In the genomic region with DNA sequence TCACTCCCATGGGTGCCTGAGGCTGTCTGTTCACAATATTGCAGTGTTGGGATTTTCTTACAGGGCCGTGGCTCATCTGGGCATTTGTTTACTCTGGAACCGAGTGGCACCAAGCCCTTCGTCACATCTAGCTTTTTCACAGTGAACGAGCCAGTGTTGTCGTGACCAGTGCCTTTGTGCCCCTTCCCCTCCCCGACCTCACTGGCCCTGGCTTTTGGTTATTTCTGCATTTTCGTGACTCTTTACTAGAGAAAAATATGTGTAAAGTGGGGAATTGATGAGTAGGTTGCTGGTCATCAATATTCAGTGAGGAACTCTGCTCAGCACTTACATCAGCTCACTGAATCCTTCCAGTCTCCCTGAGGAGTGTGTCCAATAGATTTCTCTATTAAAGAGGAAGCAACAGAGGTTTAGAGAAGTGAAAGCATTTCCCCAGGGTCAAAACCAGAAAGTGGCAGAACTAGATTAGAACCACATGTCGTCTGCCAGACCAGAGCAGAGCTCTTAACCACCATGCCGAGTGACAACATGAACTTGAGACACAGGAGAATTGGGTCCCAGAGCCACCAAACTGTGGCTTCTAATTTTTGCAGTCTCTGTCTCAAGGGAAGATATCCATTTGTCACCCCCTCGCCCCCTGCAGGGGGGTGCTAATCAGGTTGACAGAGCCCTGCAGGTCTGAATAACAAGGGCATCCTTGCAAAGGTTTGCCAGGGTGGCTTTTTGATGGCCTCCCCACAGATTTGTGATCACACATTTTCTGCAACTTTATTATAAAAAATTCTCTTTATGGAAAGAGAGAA, we compare ENCODE assay signal across 10 cellular contexts.
DNase-seq lines count a peak whose midpoint lies in the region; ATAC-seq and TF ChIP-seq lines count a peak whose summit lies in the region.
"Had no signal": no experiment of that assay in that cellular context is flagged by ENCODE, and none has a peak within 500 bp of the region (broad histone marks: within the 10 kb centered on the region; RNA-seq: fewer than 3 reads in every experiment).

No MANE protein-coding gene starts in this region.

- DNase-seq in AG08395 (ENCODE audit: low spot score): peak; percentile 26
- DNase-seq in NOMO-1 treated with dmso at 0.1 percent for 144 hours (lab: John Stamatoyannopoulos, UW; ENCODE audit: unreplicated experiment): peak; percentile 89
- DNase-seq in left cardiac atrium: no peak
- DNase-seq in thyroid gland: no peak
- DNase-seq in NCI-H226: no peak
- DNase-seq in HuH-7.5 (ENCODE audit: low spot score): no peak
- DNase-seq: activated naive CD8-positive, alpha-beta T cell treated with anti-CD3 and anti-CD28 coated beads, Interleukin-2, amount 10 ng/mL, durations not matched to agents 7 days and 5 days; DMS53 had no signal

- intact Hi-C loops in left cardiac atrium (cut with DNase I) (no loop called here), thyroid gland (cut with DNase I) (no loop called here)

- no peaks in the 10 kb centered on the region for H3K9me3 ChIP-seq in thyroid gland

- H3K36me3 ChIP-seq in thyroid gland: no peaks in the 10 kb centered on the region

- no peak for TF ChIP-seq POLR2A in thyroid gland (IDR thresholded peaks at IDR 0.05)

- no peak overlapping the region for H3K4me3 ChIP-seq in thyroid gland (replicated peaks in 1 of 3)

- H3K27me3 ChIP-seq in thyroid gland: no peaks in the 10 kb centered on the region

- TF ChIP-seq CTCF in thyroid gland (IDR thresholded peaks at IDR 0.05): no peak

- ATAC-seq in GM19438 (IDR thresholded peaks at IDR 0.05; ENCODE audit: low read depth, unreplicated experiment): peak; percentile 58
- peak; percentile 41 to 62 for ATAC-seq in left cardiac atrium
- no peak for ATAC-seq in GM19463 (IDR thresholded peaks at IDR 0.05; ENCODE audit: unreplicated experiment)

- no peaks in the 10 kb centered on the region for H3K4me1 ChIP-seq in thyroid gland

- WGBS in thyroid gland, 2 donors: 67 to 70% methylated on average over 10 of the region's 10 CpGs

- H3K27ac ChIP-seq in thyroid gland: no peak overlapping the region

Comparison
In these comparisons a context has a peak if more than half of its experiments do, and no peak if none do; other contexts are left out.
1. DNase-seq: peak in AG08395 (single experiment) and NOMO-1 treated with dmso at 0.1 percent for 144 hours (single experiment); none in left cardiac atrium (single experiment), thyroid gland (0 of 2), NCI-H226 (single experiment) and HuH-7.5 (single experiment).